In the genomic region with DNA sequence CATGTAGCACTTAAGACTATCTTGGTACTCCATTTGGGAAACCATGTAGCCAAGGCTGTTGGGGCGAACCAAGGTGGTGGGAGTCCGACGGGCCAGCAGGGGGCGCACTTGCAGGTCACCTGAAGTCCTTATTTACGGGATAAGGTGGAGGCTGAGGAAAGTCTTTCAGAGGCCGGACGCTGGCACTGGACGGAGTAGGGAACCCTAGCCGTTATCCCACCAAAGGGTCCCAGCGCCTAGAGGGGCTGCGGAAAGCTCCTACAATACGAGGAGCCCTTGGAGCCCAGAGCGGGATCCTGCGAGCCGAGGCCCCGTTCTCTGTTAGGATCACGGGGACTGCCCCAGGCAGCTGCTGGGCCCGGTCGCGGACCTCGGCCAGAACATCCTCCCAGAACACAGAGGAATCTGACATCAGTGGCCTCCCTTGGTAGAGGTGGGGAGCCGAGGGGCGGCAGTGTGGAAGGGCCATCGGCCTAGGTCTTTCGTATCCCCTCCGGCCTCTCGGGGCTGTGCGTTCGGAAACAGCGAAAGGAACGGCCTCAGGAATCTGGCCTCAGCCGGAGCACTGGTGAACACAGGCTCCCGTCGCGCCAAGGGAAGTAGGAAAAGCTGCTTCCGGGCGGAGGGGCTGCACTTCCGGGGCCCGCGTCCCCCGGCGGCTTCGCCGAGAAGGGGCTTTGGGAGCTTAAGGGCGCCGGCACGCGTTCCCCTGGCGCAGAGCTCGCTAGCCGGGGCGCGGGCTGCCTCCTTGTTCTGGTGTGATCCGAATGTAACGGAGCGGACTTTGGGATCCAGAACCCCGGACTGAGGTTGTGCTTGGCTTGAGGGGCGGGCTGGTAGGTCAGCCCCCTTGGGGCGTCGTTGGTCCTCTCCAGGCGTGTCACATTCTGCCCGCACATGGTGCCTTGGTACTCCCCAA, we compare ENCODE assay signal across 1 cellular context.
TF ChIP-seq lines count a peak whose summit lies in the region.

No MANE protein-coding gene starts in this region.

TF ChIP-seq in K562, 482 proteins besides CTCF, POLR2A, EP300 and RAD21:
- TF ChIP-seq, protein P1, sequence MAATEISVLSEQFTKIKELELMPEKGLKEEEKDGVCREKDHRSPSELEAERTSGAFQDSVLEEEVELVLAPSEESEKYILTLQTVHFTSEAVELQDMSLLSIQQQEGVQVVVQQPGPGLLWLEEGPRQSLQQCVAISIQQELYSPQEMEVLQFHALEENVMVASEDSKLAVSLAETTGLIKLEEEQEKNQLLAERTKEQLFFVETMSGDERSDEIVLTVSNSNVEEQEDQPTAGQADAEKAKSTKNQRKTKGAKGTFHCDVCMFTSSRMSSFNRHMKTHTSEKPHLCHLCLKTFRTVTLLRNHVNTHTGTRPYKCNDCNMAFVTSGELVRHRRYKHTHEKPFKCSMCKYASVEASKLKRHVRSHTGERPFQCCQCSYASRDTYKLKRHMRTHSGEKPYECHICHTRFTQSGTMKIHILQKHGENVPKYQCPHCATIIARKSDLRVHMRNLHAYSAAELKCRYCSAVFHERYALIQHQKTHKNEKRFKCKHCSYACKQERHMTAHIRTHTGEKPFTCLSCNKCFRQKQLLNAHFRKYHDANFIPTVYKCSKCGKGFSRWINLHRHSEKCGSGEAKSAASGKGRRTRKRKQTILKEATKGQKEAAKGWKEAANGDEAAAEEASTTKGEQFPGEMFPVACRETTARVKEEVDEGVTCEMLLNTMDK (IDR thresholded peaks at IDR 0.05; ENCODE audit: borderline replicate concordance, insufficient read depth, low read depth, low read length, poor library complexity, severe bottlenecking), result peak; percentile 71
- TF ChIP-seq SMC3 (conservative IDR thresholded peaks at IDR 0.05; ENCODE audit: insufficient read depth, low read depth, low read length) (peak; percentile 44; the same call in 1 of the 2 replicates), KLF16 (IDR thresholded peaks at IDR 0.05) (0 out of 2 replicates have a peak, but pooled peaks have one; percentile 15), L3MBTL2 (IDR thresholded peaks at IDR 0.05) (no peak)
- TF ChIP-seq, protein P2, sequence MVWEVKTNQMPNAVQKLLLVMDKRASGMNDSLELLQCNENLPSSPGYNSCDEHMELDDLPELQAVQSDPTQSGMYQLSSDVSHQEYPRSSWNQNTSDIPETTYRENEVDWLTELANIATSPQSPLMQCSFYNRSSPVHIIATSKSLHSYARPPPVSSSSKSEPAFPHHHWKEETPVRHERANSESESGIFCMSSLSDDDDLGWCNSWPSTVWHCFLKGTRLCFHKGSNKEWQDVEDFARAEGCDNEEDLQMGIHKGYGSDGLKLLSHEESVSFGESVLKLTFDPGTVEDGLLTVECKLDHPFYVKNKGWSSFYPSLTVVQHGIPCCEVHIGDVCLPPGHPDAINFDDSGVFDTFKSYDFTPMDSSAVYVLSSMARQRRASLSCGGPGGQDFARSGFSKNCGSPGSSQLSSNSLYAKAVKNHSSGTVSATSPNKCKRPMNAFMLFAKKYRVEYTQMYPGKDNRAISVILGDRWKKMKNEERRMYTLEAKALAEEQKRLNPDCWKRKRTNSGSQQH (CRISPR knock-in tag; IDR thresholded peaks at IDR 0.05), result no peak
- TF ChIP-seq, protein P3, sequence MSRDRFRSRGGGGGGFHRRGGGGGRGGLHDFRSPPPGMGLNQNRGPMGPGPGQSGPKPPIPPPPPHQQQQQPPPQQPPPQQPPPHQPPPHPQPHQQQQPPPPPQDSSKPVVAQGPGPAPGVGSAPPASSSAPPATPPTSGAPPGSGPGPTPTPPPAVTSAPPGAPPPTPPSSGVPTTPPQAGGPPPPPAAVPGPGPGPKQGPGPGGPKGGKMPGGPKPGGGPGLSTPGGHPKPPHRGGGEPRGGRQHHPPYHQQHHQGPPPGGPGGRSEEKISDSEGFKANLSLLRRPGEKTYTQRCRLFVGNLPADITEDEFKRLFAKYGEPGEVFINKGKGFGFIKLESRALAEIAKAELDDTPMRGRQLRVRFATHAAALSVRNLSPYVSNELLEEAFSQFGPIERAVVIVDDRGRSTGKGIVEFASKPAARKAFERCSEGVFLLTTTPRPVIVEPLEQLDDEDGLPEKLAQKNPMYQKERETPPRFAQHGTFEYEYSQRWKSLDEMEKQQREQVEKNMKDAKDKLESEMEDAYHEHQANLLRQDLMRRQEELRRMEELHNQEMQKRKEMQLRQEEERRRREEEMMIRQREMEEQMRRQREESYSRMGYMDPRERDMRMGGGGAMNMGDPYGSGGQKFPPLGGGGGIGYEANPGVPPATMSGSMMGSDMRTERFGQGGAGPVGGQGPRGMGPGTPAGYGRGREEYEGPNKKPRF (IDR thresholded peaks at IDR 0.05; ENCODE audit: low read depth, low read length), result no peak
